ENCODE assay signal across 25 cellular contexts in the genomic region with DNA sequence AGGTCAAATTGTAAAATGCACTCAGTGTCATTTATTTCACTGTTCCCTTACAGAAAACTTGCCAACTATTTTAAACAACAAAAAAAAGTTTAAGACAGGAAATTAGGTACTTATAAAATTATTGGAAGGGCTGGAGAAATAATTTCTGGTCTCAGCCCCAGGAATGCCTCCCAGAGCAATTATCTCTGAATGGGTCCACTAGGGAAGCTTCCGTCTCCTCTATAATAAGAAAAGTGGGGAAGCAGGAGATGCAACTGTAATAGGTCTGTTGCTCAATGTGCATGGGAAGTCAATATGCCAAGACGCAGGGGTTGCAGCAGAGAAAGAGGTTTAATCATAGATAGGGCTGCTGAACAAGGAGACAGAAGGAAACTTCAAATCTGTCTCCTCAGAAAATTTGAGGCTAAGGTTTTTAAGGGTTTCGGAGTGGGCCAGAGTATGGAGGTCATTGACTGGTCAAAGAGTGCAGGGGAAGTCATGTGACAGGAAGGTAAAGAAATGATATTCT. TPM values are rescaled to one million over a fixed set of nuclear protein-coding genes. Genes with fewer than 3 reads are reported as not detected.
"Had no signal": no experiment of that assay in that cellular context is flagged by ENCODE, and none has a peak within 500 bp of the region (broad histone marks: within the 10 kb centered on the region; RNA-seq: fewer than 3 reads in every experiment).

No MANE protein-coding gene starts in this region.

- H3K4me3 ChIP-seq: MG63, PC-9, Peyer's patch had no signal

- H3K36me3 ChIP-seq: MG63, Peyer's patch had no signal

- H3K4me1 ChIP-seq: Peyer's patch had no signal

- DNase-seq: Karpas-422, KG1, MG63, NCI-H1092, NCI-H1105 treated with DMSO at 0.1 percent for 48 hours, NCI-H1436, NCI-H187, NCI-H2029, NCI-H2081 treated with DMSO at 0.1 percent for 48 hours, NCI-H2171, NCI-H226, NCI-H446, NCI-H510A, NCI-H524 treated with DMSO at 0.1 percent for 48 hours, NCI-H69, NCI-H774, OCI-M1, PC-9, Peyer's patch, Right ventricle myocardium superior, RPMI8226, SIG-M5, T-helper 1 cell had no signal

- H3K27ac ChIP-seq: HL-60, Peyer's patch had no signal

- H3K27me3 ChIP-seq: MG63, Peyer's patch had no signal

RNA-seq across cellular contexts. Expression of gene LYVE1, which starts 16.6 kb away (rescaled TPM):
- total RNA-seq: PC-9, SK-MEL-5 had no signal
